In the genomic region with DNA sequence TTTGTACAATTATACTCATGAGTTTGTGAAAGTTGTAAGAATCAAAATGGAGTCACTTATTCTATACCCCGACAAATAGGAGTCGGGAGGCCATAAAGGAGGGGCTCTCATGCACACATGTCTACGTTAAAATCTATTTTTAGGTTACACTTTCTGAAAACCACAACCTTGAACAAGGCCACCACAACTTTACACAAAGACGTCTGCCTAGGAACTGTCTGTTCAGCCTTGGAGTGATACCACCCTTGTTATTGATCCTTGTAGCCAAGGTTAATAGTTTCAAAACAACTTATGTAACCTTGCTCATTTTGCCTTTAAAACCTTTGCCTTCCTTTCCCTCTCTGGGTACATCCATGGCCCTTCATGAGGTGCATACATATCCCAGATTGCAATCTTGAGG, we compare ENCODE assay signal across 15 cellular contexts. TPM values are rescaled to one million over a fixed set of nuclear protein-coding genes. Genes with fewer than 3 reads are reported as not detected.
A peak's percentile ranks its signal among the peaks of the same experiment; 100 is the strongest.
DNase-seq lines count a peak whose midpoint lies in the region; ATAC-seq and TF ChIP-seq lines count a peak whose summit lies in the region.
"Had no signal": no experiment of that assay in that cellular context is flagged by ENCODE, and none has a peak within 500 bp of the region (broad histone marks: within the 10 kb centered on the region; RNA-seq: fewer than 3 reads in every experiment).

No MANE protein-coding gene starts in this region.

- H3K27me3 ChIP-seq in Loucy (ENCODE audit: insufficient read depth, low read length, poor library complexity, severe bottlenecking), result no peaks in the 10 kb centered on the region
- no peaks in the 10 kb centered on the region for H3K27me3 ChIP-seq in SK-N-SH (ENCODE audit: insufficient read depth)
- no peaks in the 10 kb centered on the region for H3K27me3 ChIP-seq in SJCRH30
- H3K27me3 ChIP-seq: ascending aorta, Peyer's patch, right atrium auricular region had no signal

- CTCF ChIA-PET in activated naive CD4-positive, alpha-beta T cell treated with anti-CD3 and anti-CD28 coated beads for 36 hours (lab: Charles Lee), result interaction anchor here (1.1 to 7.7 kb wide), 2 partner anchors 9 to 89 kb away, joined by 3 to 121 read pairs; partner anchors contain the start of gene GNPDA1
- CTCF ChIA-PET in activated CD8-positive, alpha-beta T cell treated with anti-CD3 and anti-CD28 coated beads for 36 hours (lab: Charles Lee), result interaction anchor here (0.6 to 2.1 kb wide), 5 partner anchors 9 to 104 kb away, joined by 3 to 12 read pairs (median 3); no protein-coding TSS in a partner anchor
- CTCF ChIA-PET in SK-N-SH (lab: Yijun Ruan, JAX), result no interaction called here

- H3K4me2 ChIP-seq in Loucy (ENCODE audit: low read depth, low read length, poor library complexity, severe bottlenecking) (peak overlapping the region; percentile 52), SK-N-SH (no peak overlapping the region)

- peak; percentile 38 for ATAC-seq in activated CD8-positive, alpha-beta T cell treated with anti-CD3 and anti-CD28 coated beads for 36 hours
- peak; percentile 50 to 67 for ATAC-seq in naive thymus-derived CD8-positive, alpha-beta T cell

- H3F3A ChIP-seq in Loucy (ENCODE audit: low read depth) (peaks cover 12% of the 10 kb centered on the region; the same call in 1 of the 2 replicates), SK-N-SH (replicated peaks; ENCODE audit: insufficient read depth) (peaks cover 3% of the 10 kb centered on the region)

- TF ChIP-seq EP300 in SK-N-SH (IDR thresholded peaks at IDR 0.05; ENCODE audit: borderline replicate concordance in 1 of 2, low read depth in 1 of 2, low read length in 1 of 2), result no peak

- no peaks in the 10 kb centered on the region for H3K9me3 Mint-ChIP-seq in activated naive CD4-positive, alpha-beta T cell treated with anti-CD3 and anti-CD28 coated beads for 36 hours
- H3K9me3 Mint-ChIP-seq in activated CD8-positive, alpha-beta T cell treated with anti-CD3 and anti-CD28 coated beads for 36 hours, result peaks cover 8% of the 10 kb centered on the region
- H3K9me3 Mint-ChIP-seq in naive thymus-derived CD8-positive, alpha-beta T cell, result peaks cover 0 to 10% (median 2%) of the 10 kb centered on the region in 9 donors
- H3K9me3 Mint-ChIP-seq: activated B cell treated with CpG ODN at 0.5 μM for 24 hours had no signal

- peak overlapping the region; percentile 14 for H3K4me3 Mint-ChIP-seq in activated naive CD4-positive, alpha-beta T cell treated with anti-CD3 and anti-CD28 coated beads for 36 hours
- peak overlapping the region; percentile 53 for H3K4me3 Mint-ChIP-seq in activated CD8-positive, alpha-beta T cell treated with anti-CD3 and anti-CD28 coated beads for 36 hours
- peak overlapping the region; percentile 45 to 87 (median 68) for H3K4me3 Mint-ChIP-seq in naive thymus-derived CD8-positive, alpha-beta T cell
- H3K4me3 Mint-ChIP-seq: activated B cell treated with CpG ODN at 0.5 μM for 24 hours had no signal

- no peak for TF ChIP-seq CTCF in Loucy (conservative IDR thresholded peaks at IDR 0.05; ENCODE audit: low read length)
- no peak for TF ChIP-seq CTCF in activated CD8-positive, alpha-beta T cell treated with anti-CD3 and anti-CD28 coated beads for 36 hours (IDR thresholded peaks at IDR 0.05)
- TF ChIP-seq CTCF in SK-N-SH (IDR thresholded peaks at IDR 0.05), result no peak

- POLR2A ChIA-PET in activated CD8-positive, alpha-beta T cell treated with anti-CD3 and anti-CD28 coated beads for 36 hours (lab: Charles Lee), result interaction anchor here (1.3 to 1.6 kb wide), 2 partner anchors 9 to 40 kb away, joined by 3 to 8 read pairs; no protein-coding TSS in a partner anchor
- POLR2A ChIA-PET in naive thymus-derived CD8-positive, alpha-beta T cell (lab: Charles Lee), result interaction anchor here (0.7 to 3.1 kb wide), 6 partner anchors 9 to 333 kb away, joined by 4 to 29 read pairs (median 4); partner anchors contain the start of gene RNF14
- POLR2A ChIA-PET in SK-N-SH (lab: Yijun Ruan, JAX), result no interaction called here

- H3K36me3 Mint-ChIP-seq in activated naive CD4-positive, alpha-beta T cell treated with anti-CD3 and anti-CD28 coated beads for 36 hours (ENCODE audit: low read depth), result peaks cover 4% of the 10 kb centered on the region
- H3K36me3 Mint-ChIP-seq in activated CD8-positive, alpha-beta T cell treated with anti-CD3 and anti-CD28 coated beads for 36 hours (ENCODE audit: low read depth), result peaks cover 10% of the 10 kb centered on the region
- peaks cover 4 to 12% (median 7%) of the 10 kb centered on the region in 3 donors for H3K36me3 Mint-ChIP-seq in naive thymus-derived CD8-positive, alpha-beta T cell

- H3K4me1 Mint-ChIP-seq in activated naive CD4-positive, alpha-beta T cell treated with anti-CD3 and anti-CD28 coated beads for 36 hours (ENCODE audit: low read depth), result peaks cover 63% of the 10 kb centered on the region
- peaks cover 58% of the 10 kb centered on the region for H3K4me1 Mint-ChIP-seq in activated CD8-positive, alpha-beta T cell treated with anti-CD3 and anti-CD28 coated beads for 36 hours (ENCODE audit: low read depth)
- H3K4me1 Mint-ChIP-seq in naive thymus-derived CD8-positive, alpha-beta T cell, result peaks cover 32 to 74% (median 62%) of the 10 kb centered on the region in 4 donors

- no peak for TF ChIP-seq RAD21 in SK-N-SH (IDR thresholded peaks at IDR 0.05; ENCODE audit: low read length)

- H3K27me3 Mint-ChIP-seq in activated naive CD4-positive, alpha-beta T cell treated with anti-CD3 and anti-CD28 coated beads for 36 hours (ENCODE audit: low read depth), result no peaks in the 10 kb centered on the region
- no peaks in the 10 kb centered on the region for H3K27me3 Mint-ChIP-seq in activated CD8-positive, alpha-beta T cell treated with anti-CD3 and anti-CD28 coated beads for 36 hours
- no peaks in the 10 kb centered on the region for H3K27me3 Mint-ChIP-seq in naive thymus-derived CD8-positive, alpha-beta T cell

- H4K20me1 ChIP-seq in Loucy (ENCODE audit: insufficient read depth, low read length, poor library complexity, severe bottlenecking) (peaks cover 5% of the 10 kb centered on the region), SK-N-SH (ENCODE audit: insufficient read depth) (no peaks in the 10 kb centered on the region; the same call in 1 of the 2 replicates)

- H3K9me2 ChIP-seq in Loucy (replicated peaks; ENCODE audit: low read depth, low read length) (no peaks in the 10 kb centered on the region), SK-N-SH (no peaks in the 10 kb centered on the region)

- no peaks in the 10 kb centered on the region for H3K36me3 ChIP-seq in Loucy (ENCODE audit: insufficient read depth, low read length)
- H3K36me3 ChIP-seq in SK-N-SH (replicated peaks in 1 of 2; ENCODE audit: control insufficient read depth in 1 of 2, insufficient read depth in 2 of 2, low read length in 1 of 2), result no peaks in the 10 kb centered on the region
- no peaks in the 10 kb centered on the region for H3K36me3 ChIP-seq in SJCRH30
- H3K36me3 ChIP-seq: ascending aorta, neutrophil, Peyer's patch, right atrium auricular region had no signal

- H3K9ac ChIP-seq in Loucy (ENCODE audit: low read depth, low read length, poor library complexity, severe bottlenecking) (no peak overlapping the region), SK-N-SH (no peak overlapping the region)

- peak overlapping the region; percentile 97 for H3K27ac Mint-ChIP-seq in activated naive CD4-positive, alpha-beta T cell treated with anti-CD3 and anti-CD28 coated beads for 36 hours
- peak overlapping the region; percentile 96 for H3K27ac Mint-ChIP-seq in activated CD8-positive, alpha-beta T cell treated with anti-CD3 and anti-CD28 coated beads for 36 hours
- H3K27ac Mint-ChIP-seq in naive thymus-derived CD8-positive, alpha-beta T cell, result peak overlapping the region; percentile 92 to 100 (median 100)
- H3K27ac Mint-ChIP-seq: activated B cell treated with CpG ODN at 0.5 μM for 24 hours had no signal

- WGBS in SK-N-SH (ENCODE audit: low lambda C conversion rate), result 77% methylated on average over 4 of the region's 4 CpGs

- H3K4me1 ChIP-seq in Loucy (ENCODE audit: insufficient read depth, low read length, poor library complexity, severe bottlenecking) (peaks cover 22% of the 10 kb centered on the region), SK-N-SH (ENCODE audit: control insufficient read depth in 1 of 2, insufficient read depth in 2 of 2, low read depth in 1 of 2, low read length in 1 of 2) (peaks cover 0 to 4% of the 10 kb centered on the region in 2 experiments; a peak in 1 of 4 replicates), SJCRH30 (peaks cover 7% of the 10 kb centered on the region)

- peak; percentile 37 for DNase-seq in activated naive CD4-positive, alpha-beta T cell treated with anti-CD3 and anti-CD28 coated beads for 36 hours
- no peak for DNase-seq in activated naive CD4-positive, alpha-beta T cell treated with Interleukin-2 at 50 U/mL for 16 hours
- DNase-seq in activated CD8-positive, alpha-beta T cell treated with anti-CD3 and anti-CD28 coated beads for 36 hours, result peak; percentile 57
- peak in 9 of 10 donors; percentile 10 to 93 (median 79) for DNase-seq in naive thymus-derived CD8-positive, alpha-beta T cell
- no peak for DNase-seq in SK-N-SH
- DNase-seq in erythroblast (lab: John Stamatoyannopoulos, UW), result no peak
- no peak for DNase-seq in SJCRH30
- DNase-seq: activated B cell treated with CpG ODN at 0.5 μM for 24 hours, GF-D8, NCI-H69, Peyer's patch had no signal

- H3K9me3 ChIP-seq in Loucy (ENCODE audit: insufficient read depth, low read depth, low read length), result no peaks in the 10 kb centered on the region
- no peaks in the 10 kb centered on the region for H3K9me3 ChIP-seq in SK-N-SH
- H3K9me3 ChIP-seq in SJCRH30 (replicated peaks), result no peaks in the 10 kb centered on the region
- H3K9me3 ChIP-seq: ascending aorta, neutrophil, Peyer's patch, right atrium auricular region had no signal

- no peak for TF ChIP-seq POLR2A in erythroblast (IDR thresholded peaks at IDR 0.05; ENCODE audit: low read length)

- intact Hi-C loops in activated naive CD4-positive, alpha-beta T cell treated with anti-CD3 and anti-CD28 coated beads for 36 hours (cut with micrococcal nuclease), result loop anchor here (1.0 kb wide), 1 partner anchor 9 kb away; no protein-coding TSS in a partner anchor
- intact Hi-C loops in activated CD8-positive, alpha-beta T cell treated with anti-CD3 and anti-CD28 coated beads for 36 hours (cut with micrococcal nuclease), result no loop called here

- H3K79me2 ChIP-seq in Loucy (ENCODE audit: insufficient read depth, low read length) (peaks cover 4% of the 10 kb centered on the region), SK-N-SH (ENCODE audit: insufficient read depth) (peaks cover 7% of the 10 kb centered on the region)

- peak overlapping the region; percentile 93 for H2AFZ ChIP-seq in Loucy (ENCODE audit: low read length)
- no peak overlapping the region for H2AFZ ChIP-seq in SK-N-SH (ENCODE audit: low read depth)

- H3K27ac ChIP-seq in SK-N-SH (ENCODE audit: low read depth in 2 of 2, low read length in 1 of 2) (no peak overlapping the region), SJCRH30 (no peak overlapping the region)
- H3K27ac ChIP-seq: neutrophil, Peyer's patch, right atrium auricular region had no signal

- peak overlapping the region; percentile 6 for H3K4me3 ChIP-seq in Loucy (ENCODE audit: low read length, poor library complexity, severe bottlenecking)
- H3K4me3 ChIP-seq in SK-N-SH (ENCODE audit: low read depth in 2 of 2, low read length in 1 of 2), result no peak overlapping the region
- no peak overlapping the region for H3K4me3 ChIP-seq in SJCRH30
- H3K4me3 ChIP-seq: ascending aorta, Peyer's patch, right atrium auricular region had no signal

RNA-seq across cellular contexts. Expression of gene NDFIP1, which starts 4.1 kb away (rescaled TPM):
- 100 to 1,000 TPM; 103 to 104 TPM for total RNA-seq in activated naive CD4-positive, alpha-beta T cell treated with anti-CD3 and anti-CD28 coated beads for 36 hours
- total RNA-seq in activated CD8-positive, alpha-beta T cell treated with anti-CD3 and anti-CD28 coated beads for 36 hours, result 10 to 100 TPM; 93.8 to 96.9 TPM
- total RNA-seq in naive thymus-derived CD8-positive, alpha-beta T cell, result 100 to 1,000 TPM; 123 to 125 TPM
- 100 to 1,000 TPM; 102 to 144 (median 127) TPM for polyA plus RNA-seq in naive thymus-derived CD8-positive, alpha-beta T cell
- 25.5 and 40.0 TPM in 2 replicates for polyA plus RNA-seq in SK-N-SH (2012; rRNA removed)
- polyA plus RNA-seq in SK-N-SH (2012; cell fraction: cytosol; rRNA removed), result 41.1 and 41.8 TPM in 2 replicates
- polyA plus RNA-seq in SK-N-SH (2012; cell fraction: nucleus; rRNA removed), result 25.1 and 27.1 TPM in 2 replicates
- 22.2 and 22.6 TPM in 2 replicates for total RNA-seq in SJCRH30 (2014; rRNA removed; shearing (Covaris generic))

Comparison
In these comparisons a context has a peak if more than half of its experiments do, and no peak if none do; other contexts are left out.
1. DNase-seq: peak in activated naive CD4-positive, alpha-beta T cell treated with anti-CD3 and anti-CD28 coated beads for 36 hours (single experiment), activated CD8-positive, alpha-beta T cell treated with anti-CD3 and anti-CD28 coated beads for 36 hours (single experiment) and naive thymus-derived CD8-positive, alpha-beta T cell (9 of 10); none in activated naive CD4-positive, alpha-beta T cell treated with Interleukin-2 at 50 U/mL for 16 hours (single experiment), SK-N-SH (single experiment), erythroblast (0 of 2) and SJCRH30 (0 of 2).
2. H3K4me3 Mint-ChIP-seq: peak in every context shown above with its lines; median percentile 68 in naive thymus-derived CD8-positive, alpha-beta T cell; 53 in activated CD8-positive, alpha-beta T cell treated with anti-CD3 and anti-CD28 coated beads for 36 hours; 14 in activated naive CD4-positive, alpha-beta T cell treated with anti-CD3 and anti-CD28 coated beads for 36 hours.
3. Peak in every context shown above with its lines, with median percentiles within 50 percentile points of each other: H3K27ac Mint-ChIP-seq.